Comparison of ENCODE assay signal across 5 cellular contexts in the genomic region with DNA sequence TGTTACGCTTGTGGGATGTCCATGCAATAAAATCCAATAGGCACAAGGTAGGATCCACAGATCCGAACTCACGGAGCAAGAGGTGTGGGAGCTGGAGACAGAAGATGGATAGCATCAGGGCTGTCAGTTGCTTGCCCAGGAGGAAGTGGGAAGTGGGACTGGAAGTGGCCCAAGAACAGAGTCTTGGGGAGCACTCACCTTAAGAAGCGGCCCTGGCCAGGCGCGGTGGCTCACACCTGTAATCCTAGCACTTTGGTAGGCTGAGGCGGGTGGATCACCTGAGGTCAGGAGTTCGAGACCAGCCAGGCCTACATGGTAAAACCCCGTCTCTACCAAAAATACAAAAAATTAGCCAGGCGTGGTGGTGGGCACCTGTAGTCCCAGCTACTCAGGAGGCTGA. TPM values are rescaled to one million over a fixed set of nuclear protein-coding genes. Genes with fewer than 3 reads are reported as not detected.
"Had no signal": no experiment of that assay in that cellular context is flagged by ENCODE, and none has a peak within 500 bp of the region (broad histone marks: within the 10 kb centered on the region; RNA-seq: fewer than 3 reads in every experiment).

No MANE protein-coding gene starts in this region.

RNA-seq across cellular contexts. Expression of gene TEKT5, which starts 46.5 kb away (rescaled TPM):
- total RNA-seq: activated CD4-positive, alpha-beta memory T cell treated with anti-CD3 and anti-CD28 coated beads, Interleukin-2, amount 10 ng/mL, durations not matched to agents 7 days and 5 days; activated T-helper 1 cell treated with anti-CD3 and anti-CD28 coated beads, Interleukin-12 subunit alpha, Interleukin-12 subunit beta, Interleukin-2, Interleukin-4 antibody, amounts not matched to agents 30 ng/mL and 10 ng/mL and 1 ng/mL, durations not matched to agents 14 hours and 24 hours and 36 hours; astrocyte; PC-3; SJSA1 had no signal
